In genomic region chr12:51744957-51745356, GRCh38 we compare ENCODE assay signal across 9 cellular contexts.
"Had no signal": no experiment of that assay in that cellular context is flagged by ENCODE, and none has a peak within 500 bp of the region (broad histone marks: within the 10 kb centered on the region; RNA-seq: fewer than 3 reads in every experiment).

No MANE protein-coding gene starts in this region.

- H2AFZ ChIP-seq: GM23248 had no signal

- H3K36me3 ChIP-seq: HAP-1 had no signal

- FAIRE-seq: HTR-8/SVneo, K562 had no signal

- H3K9ac ChIP-seq: GM23248 had no signal

- ATAC-seq: HCT116, K562 had no signal

- H3K9me3 ChIP-seq: HAP-1 had no signal

- DNase-seq: GM23248, GOT3, H7, HFFc6, KG1 had no signal

- H3K4me3 ChIP-seq: GM23248, HAP-1, K562 had no signal

- H3K27ac ChIP-seq: GM23248 had no signal
